1 cellular context compared by ENCODE assay signal in genomic region chr6:137764464-137764863, GRCh38.
A peak's percentile ranks its signal among the peaks of the same experiment; 100 is the strongest.
TF ChIP-seq lines count a peak whose summit lies in the region.

No MANE protein-coding gene starts in this region.

TF ChIP-seq in IMR-90, 13 proteins besides CTCF, POLR2A, EP300 and RAD21:
- TF ChIP-seq MAFK (IDR thresholded peaks at IDR 0.05; ENCODE audit: low read depth, low read length) (no peak), CEBPB (IDR thresholded peaks at IDR 0.05; ENCODE audit: low read depth, low read length) (peak; percentile 61; the same call in 1 of the 2 replicates)
